ENCODE assay signal across 27 cellular contexts in the genomic region with DNA sequence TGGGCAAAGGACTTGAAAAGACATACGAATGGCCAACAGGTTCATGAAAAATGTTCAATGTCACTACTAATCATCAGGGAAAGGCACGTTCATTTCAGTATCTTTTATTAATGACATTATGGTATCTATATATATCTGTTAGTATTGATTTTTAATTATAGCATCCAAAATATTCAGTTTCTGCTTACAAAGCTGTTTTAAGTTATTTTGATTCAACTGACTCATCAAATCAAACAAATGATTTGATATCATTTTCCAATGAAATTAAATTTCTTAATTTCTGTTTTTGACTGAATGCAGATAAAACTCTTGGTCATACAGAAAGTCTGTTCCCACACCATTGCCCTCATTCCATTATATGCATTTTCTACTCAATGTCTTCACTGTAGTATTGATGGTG.
"Had no signal": no experiment of that assay in that cellular context is flagged by ENCODE, and none has a peak within 500 bp of the region (broad histone marks: within the 10 kb centered on the region; RNA-seq: fewer than 3 reads in every experiment).

No MANE protein-coding gene starts in this region.

- ATAC-seq: stimulated activated effector memory CD8-positive, alpha-beta T cell treated with anti-CD3 and anti-CD28 coated beads, Interleukin-12 subunit alpha, Interleukin-12 subunit beta, amount 100 ng/mL, for 72 hours; stimulated activated memory B cell treated with anti-CD40 and anti-IgM and Interleukin-4, amounts not matched to agents 10 μg/mL and 1 μg/mL and 100 μg/mL, for 72 hours; stimulated activated naive B cell treated with anti-CD40 and anti-IgM and Interleukin-4, amounts not matched to agents 10 μg/mL and 1 μg/mL and 100 μg/mL, for 72 hours; stimulated activated naive CD8-positive, alpha-beta T cell treated with anti-CD3 and anti-CD28 coated beads, Interleukin-15, amount 100 ng/mL, for 72 hours; stimulated activated naive CD8-positive, alpha-beta T cell treated with anti-CD3 and anti-CD28 coated beads, Interleukin-15, Interleukin-2, amounts not matched to agents 100 U/mL and 50 U/mL, for 24 hours; upper lobe of right lung had no signal

- FAIRE-seq: urothelium cell line had no signal

- H3K27ac ChIP-seq: stomach, suprapubic skin, testis, thoracic aorta, thyroid gland, tibial artery, tibial nerve, transverse colon, upper lobe of left lung, upper lobe of right lung, uterus, vagina had no signal

- H3K36me3 ChIP-seq: stomach, suprapubic skin, thoracic aorta, thyroid gland, tibial artery, tibial nerve, transverse colon, upper lobe of left lung, upper lobe of right lung, uterus, vagina had no signal

- H3K4me3 ChIP-seq: stomach, suprapubic skin, testis, thoracic aorta, thyroid gland, tibial artery, tibial nerve, transverse colon, upper lobe of left lung, upper lobe of right lung, uterus, vagina had no signal

- H3K9me3 ChIP-seq: stomach, suprapubic skin, testis, thoracic aorta, thyroid gland, tibial artery, transverse colon, upper lobe of left lung, upper lobe of right lung, uterus, vagina had no signal

- DNase-seq: stimulated activated CD4-positive, alpha-beta T cell treated with anti-CD3 and anti-CD28 coated beads, Interleukin-2, amount 100 ng/mL, for 48 hours; stimulated activated CD4-positive, alpha-beta T cell treated with anti-CD3 and anti-CD28 coated beads, Interleukin-4, amount 100 ng/mL, for 1 hour; stimulated activated CD4-positive, alpha-beta T cell treated with anti-CD3 and anti-CD28 coated beads, Interleukin-4, amount 100 ng/mL, for 24 hours; stimulated activated CD4-positive, alpha-beta T cell treated with anti-CD3 and anti-CD28 coated beads, Interleukin-4, amount 100 ng/mL, for 4 hours; stimulated activated CD8-positive, alpha-beta memory T cell treated with anti-CD3 and anti-CD28 coated beads, Interleukin-4, amount 100 ng/mL, for 48 hours; stimulated activated naive B cell treated with anti-CD40 and anti-IgM and Interleukin-4, amounts not matched to agents 10 μg/mL and 1 μg/mL and 100 μg/mL, for 72 hours; stimulated activated naive CD4-positive, alpha-beta T cell; stimulated activated naive CD4-positive, alpha-beta T cell treated with Interleukin-2 at 50 U/mL for 16 hours; stimulated activated naive CD8-positive, alpha-beta T cell treated with anti-CD3 and anti-CD28 coated beads, Interleukin-15, amount 100 ng/mL, for 72 hours; stimulated activated naive CD8-positive, alpha-beta T cell treated with anti-CD3 and anti-CD28 coated beads, Interleukin-15, Interleukin-2, amounts not matched to agents 100 U/mL and 50 U/mL, for 24 hours; stomach; substantia nigra; testis; thyroid gland; tibial artery; transverse colon; trophoblast cell; upper lobe of left lung; upper lobe of right lung; uterus had no signal

- H3K27me3 ChIP-seq: stomach, suprapubic skin, testis, thyroid gland, tibial artery, tibial nerve, transverse colon, upper lobe of left lung, upper lobe of right lung, uterus, vagina had no signal

- H3K4me1 ChIP-seq: stomach, suprapubic skin, testis, thyroid gland, tibial artery, tibial nerve, transverse colon, upper lobe of left lung, upper lobe of right lung, uterus, vagina had no signal
